In the genomic region with DNA sequence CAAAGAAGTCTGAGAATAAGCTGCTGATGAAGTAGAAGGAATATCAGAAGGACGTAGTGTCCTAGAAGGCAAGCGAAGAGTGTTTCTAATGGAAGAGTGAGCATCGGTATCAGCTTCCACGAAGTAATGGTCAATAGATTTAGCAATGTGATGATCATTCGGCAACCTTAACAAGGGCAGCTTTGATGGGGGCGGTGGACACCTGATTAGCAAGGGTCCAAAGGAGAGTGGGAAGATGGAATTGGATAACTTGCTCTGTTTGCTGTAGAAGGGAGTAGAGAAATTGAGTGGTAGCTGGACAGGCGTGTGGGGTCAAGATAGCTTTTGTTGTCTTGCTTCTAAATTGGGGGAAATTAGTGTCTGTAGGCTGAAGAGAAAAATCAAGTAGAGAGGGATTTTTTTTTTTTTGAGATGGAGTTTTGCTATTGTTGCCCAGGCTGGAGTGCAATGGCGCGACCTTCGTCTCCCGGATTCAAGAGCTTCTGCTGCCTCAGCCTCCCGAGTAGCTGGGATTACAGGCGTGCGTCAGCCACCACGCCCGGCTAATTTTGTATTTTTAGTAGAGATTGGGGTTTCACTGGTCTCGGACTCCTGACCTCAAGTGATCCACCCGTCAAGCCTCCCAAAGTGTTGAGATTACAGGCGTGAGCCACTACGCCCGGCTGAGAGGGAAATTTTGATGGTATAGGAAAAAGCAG, we compare ENCODE assay signal across 1 cellular context.
A peak's percentile ranks its signal among the peaks of the same experiment; 100 is the strongest.
TF ChIP-seq lines count a peak whose summit lies in the region.

No MANE protein-coding gene starts in this region.

TF ChIP-seq in GM12878, 131 proteins besides CTCF, POLR2A, EP300 and RAD21:
- TF ChIP-seq, protein P1, sequence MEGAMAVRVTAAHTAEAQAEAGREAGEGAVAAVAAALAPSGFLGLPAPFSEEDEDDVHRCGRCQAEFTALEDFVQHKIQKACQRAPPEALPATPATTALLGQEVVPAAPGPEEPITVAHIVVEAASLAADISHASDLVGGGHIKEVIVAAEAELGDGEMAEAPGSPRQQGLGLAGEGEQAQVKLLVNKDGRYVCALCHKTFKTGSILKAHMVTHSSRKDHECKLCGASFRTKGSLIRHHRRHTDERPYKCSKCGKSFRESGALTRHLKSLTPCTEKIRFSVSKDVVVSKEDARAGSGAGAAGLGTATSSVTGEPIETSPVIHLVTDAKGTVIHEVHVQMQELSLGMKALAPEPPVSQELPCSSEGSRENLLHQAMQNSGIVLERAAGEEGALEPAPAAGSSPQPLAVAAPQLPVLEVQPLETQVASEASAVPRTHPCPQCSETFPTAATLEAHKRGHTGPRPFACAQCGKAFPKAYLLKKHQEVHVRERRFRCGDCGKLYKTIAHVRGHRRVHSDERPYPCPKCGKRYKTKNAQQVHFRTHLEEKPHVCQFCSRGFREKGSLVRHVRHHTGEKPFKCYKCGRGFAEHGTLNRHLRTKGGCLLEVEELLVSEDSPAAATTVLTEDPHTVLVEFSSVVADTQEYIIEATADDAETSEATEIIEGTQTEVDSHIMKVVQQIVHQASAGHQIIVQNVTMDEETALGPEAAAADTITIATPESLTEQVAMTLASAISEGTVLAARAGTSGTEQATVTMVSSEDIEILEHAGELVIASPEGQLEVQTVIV (IDR thresholded peaks at IDR 0.05; ENCODE audit: borderline replicate concordance, partially characterized antibody), result no peak
- TF ChIP-seq CBX5 (IDR thresholded peaks at IDR 0.05; ENCODE audit: low read depth) (no peak), TCF7 (IDR thresholded peaks at IDR 0.05; ENCODE audit: borderline replicate concordance) (no peak), CEBPB (IDR thresholded peaks at IDR 0.05; ENCODE audit: borderline replicate concordance in 1 of 2, low read depth in 2 of 2, low read length in 2 of 2) (no peak), MXI1 (IDR thresholded peaks at IDR 0.05; ENCODE audit: low read depth, low read length) (0 out of 2 replicates have a peak, but pooled peaks have one; percentile 21), SUZ12 (IDR thresholded peaks at IDR 0.05; ENCODE audit: unreplicated experiment) (no peak), TCF3 (IDR thresholded peaks at IDR 0.05; ENCODE audit: borderline replicate concordance, insufficient read depth, low read depth, low read length) (no peak), ZNF217 (IDR thresholded peaks at IDR 0.05) (no peak), BRCA1 (IDR thresholded peaks at IDR 0.05; ENCODE audit: low read depth, low read length) (no peak), SPI1 (IDR thresholded peaks at IDR 0.05; ENCODE audit: borderline replicate concordance, insufficient read depth, low read depth, low read length) (no peak), RB1 (IDR thresholded peaks at IDR 0.05; ENCODE audit: borderline replicate concordance) (no peak), MYB (IDR thresholded peaks at IDR 0.05; ENCODE audit: borderline replicate concordance, low read depth, low read length) (no peak), ZNF207 (IDR thresholded peaks at IDR 0.05; ENCODE audit: borderline replicate concordance) (no peak), RUNX3 (IDR thresholded peaks at IDR 0.05; ENCODE audit: low read length) (0 out of 2 replicates have a peak, but pooled peaks have one; percentile 6), RELB (IDR thresholded peaks at IDR 0.05; ENCODE audit: low read depth) (no peak), POU2F2 (IDR thresholded peaks at IDR 0.05; ENCODE audit: borderline replicate concordance, low read depth, low read length) (no peak), SIX5 (IDR thresholded peaks at IDR 0.05; ENCODE audit: low read depth, low read length, severe bottlenecking) (no peak), IKZF1 (conservative IDR thresholded peaks at IDR 0.05) (no peak), GABPA (IDR thresholded peaks at IDR 0.05; ENCODE audit: low read depth) (no peak), PAX5 (IDR thresholded peaks at IDR 0.05; ENCODE audit: borderline replicate concordance, low read depth, low read length) (0 out of 2 replicates have a peak, but pooled peaks have one; percentile 23)
- TF ChIP-seq, protein P2, sequence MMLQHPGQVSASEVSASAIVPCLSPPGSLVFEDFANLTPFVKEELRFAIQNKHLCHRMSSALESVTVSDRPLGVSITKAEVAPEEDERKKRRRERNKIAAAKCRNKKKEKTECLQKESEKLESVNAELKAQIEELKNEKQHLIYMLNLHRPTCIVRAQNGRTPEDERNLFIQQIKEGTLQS (IDR thresholded peaks at IDR 0.05; ENCODE audit: borderline replicate concordance, extremely low read depth, low read depth, low read length), result no peak
- TF ChIP-seq, protein P3, sequence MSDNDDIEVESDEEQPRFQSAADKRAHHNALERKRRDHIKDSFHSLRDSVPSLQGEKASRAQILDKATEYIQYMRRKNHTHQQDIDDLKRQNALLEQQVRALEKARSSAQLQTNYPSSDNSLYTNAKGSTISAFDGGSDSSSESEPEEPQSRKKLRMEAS (IDR thresholded peaks at IDR 0.05; ENCODE audit: low read depth, low read length), result no peak
TF ChIP-seq in GM12878: peak in this region for 3.
